22 cellular contexts compared by ENCODE assay signal in the genomic region with DNA sequence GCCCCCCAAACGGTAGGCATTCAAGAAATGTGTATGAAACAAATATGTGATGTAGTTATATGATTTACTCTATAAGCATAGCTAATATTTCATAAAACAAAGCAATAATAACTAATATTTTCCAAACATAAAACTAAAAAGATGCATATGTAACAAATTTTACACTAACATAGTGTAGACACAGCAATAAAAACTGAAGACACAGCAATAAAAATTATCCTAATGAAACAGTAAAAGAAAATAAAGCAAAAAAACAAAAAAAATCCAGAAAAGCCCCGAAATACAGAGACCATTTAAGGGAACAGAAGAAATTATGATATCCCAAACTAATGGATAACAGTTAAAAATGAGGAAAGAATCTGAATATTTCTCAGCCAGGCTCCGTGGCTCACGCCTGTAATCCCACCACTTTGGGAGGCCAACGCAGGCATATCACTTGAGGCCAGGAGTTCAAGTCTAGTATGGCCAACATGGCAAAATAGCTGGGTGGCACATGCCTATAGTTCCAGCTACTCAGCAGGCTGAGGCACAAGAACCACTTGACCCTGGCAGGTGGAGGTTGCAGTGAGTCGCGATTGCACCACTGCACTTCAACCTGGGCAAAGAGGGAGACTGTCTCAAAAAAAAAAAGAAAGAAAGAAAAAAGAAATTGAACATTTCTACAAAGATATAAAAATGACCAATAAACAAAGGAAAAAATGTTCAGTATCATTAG. TPM values are rescaled to one million over a fixed set of nuclear protein-coding genes. Genes with fewer than 3 reads are reported as not detected.
A peak's percentile ranks its signal among the peaks of the same experiment; 100 is the strongest.
DNase-seq lines count a peak whose midpoint lies in the region; ATAC-seq and FAIRE-seq lines count a peak whose summit lies in the region.
"Had no signal": no experiment of that assay in that cellular context is flagged by ENCODE, and none has a peak within 500 bp of the region (broad histone marks: within the 10 kb centered on the region; RNA-seq: fewer than 3 reads in every experiment).

No MANE protein-coding gene starts in this region.

- POLR2A ChIA-PET in activated CD4-positive, alpha-beta memory T cell treated with anti-CD3 and anti-CD28 coated beads for 36 hours (lab: Charles Lee) = no interaction called here
- POLR2A ChIA-PET in activated CD4-positive, alpha-beta memory T cell treated with anti-CD3 and anti-CD28 coated beads, Interleukin-2, amount 10 ng/mL, durations not matched to agents 7 days and 5 days (lab: Charles Lee) = no interaction called here

- intact Hi-C loops in activated CD4-positive, alpha-beta memory T cell treated with anti-CD3 and anti-CD28 coated beads for 36 hours (cut with micrococcal nuclease) = no loop called here

- peak overlapping the region; percentile 33 for H3K27ac Mint-ChIP-seq in activated CD4-positive, alpha-beta memory T cell treated with anti-CD3 and anti-CD28 coated beads for 36 hours
- no peak overlapping the region for H3K27ac Mint-ChIP-seq in activated CD4-positive, alpha-beta memory T cell treated with anti-CD3 and anti-CD28 coated beads, Interleukin-2, amount 10 ng/mL, durations not matched to agents 7 days and 5 days
- peak overlapping the region in 4 of 6 donors; percentile 4 to 49 (median 24) for H3K27ac Mint-ChIP-seq in immature natural killer cell

- H3K4me3 ChIP-seq in small intestine (ENCODE audit: low read depth in 1 of 2, low read length in 2 of 2) = no peak overlapping the region
- H3K4me3 ChIP-seq: A549, Peyer's patch, SK-N-MC had no signal

- no peak for ATAC-seq in GM19328 (IDR thresholded peaks at IDR 0.05; ENCODE audit: unreplicated experiment)
- ATAC-seq in GM21576 (IDR thresholded peaks at IDR 0.05; ENCODE audit: unreplicated experiment) = no peak
- ATAC-seq: A549 had no signal

- H3K9me3 ChIP-seq in small intestine (ENCODE audit: control insufficient read depth, low read depth) = no peaks in the 10 kb centered on the region
- H3K9me3 ChIP-seq: A549, Peyer's patch had no signal

- CTCF ChIA-PET in activated CD4-positive, alpha-beta memory T cell treated with anti-CD3 and anti-CD28 coated beads for 36 hours (lab: Charles Lee) = no interaction called here
- CTCF ChIA-PET in activated CD4-positive, alpha-beta memory T cell treated with anti-CD3 and anti-CD28 coated beads, Interleukin-2, amount 10 ng/mL, durations not matched to agents 7 days and 5 days (lab: Charles Lee) = no interaction called here

- peaks cover 15% of the 10 kb centered on the region for H3K4me1 Mint-ChIP-seq in activated CD4-positive, alpha-beta memory T cell treated with anti-CD3 and anti-CD28 coated beads for 36 hours (ENCODE audit: low read depth)
- H3K4me1 Mint-ChIP-seq in activated CD4-positive, alpha-beta memory T cell treated with anti-CD3 and anti-CD28 coated beads, Interleukin-2, amount 10 ng/mL, durations not matched to agents 7 days and 5 days = peaks cover 11% of the 10 kb centered on the region
- peaks cover 0 to 20% of the 10 kb centered on the region in 2 donors for H3K4me1 Mint-ChIP-seq in immature natural killer cell

- FAIRE-seq in small intestine (lab: Jason Lieb, UNC) = peak; percentile 47
- FAIRE-seq: A549 had no signal

- H3K36me3 Mint-ChIP-seq in activated CD4-positive, alpha-beta memory T cell treated with anti-CD3 and anti-CD28 coated beads for 36 hours = peaks cover 45% of the 10 kb centered on the region
- H3K36me3 Mint-ChIP-seq in activated CD4-positive, alpha-beta memory T cell treated with anti-CD3 and anti-CD28 coated beads, Interleukin-2, amount 10 ng/mL, durations not matched to agents 7 days and 5 days (ENCODE audit: low read depth) = peaks cover 62% of the 10 kb centered on the region
- peaks cover 10 to 42% (median 26%) of the 10 kb centered on the region in 3 donors for H3K36me3 Mint-ChIP-seq in immature natural killer cell

- H3K4me1 ChIP-seq in small intestine (ENCODE audit: control insufficient read depth in 2 of 2, insufficient read depth in 1 of 2, low read depth in 1 of 2, low read length in 1 of 2) = no peaks in the 10 kb centered on the region
- H3K4me1 ChIP-seq: A549, Peyer's patch had no signal

- no peaks in the 10 kb centered on the region for H3K27me3 ChIP-seq in small intestine (ENCODE audit: control insufficient read depth in 2 of 2, insufficient read depth in 2 of 2, low read length in 2 of 2)
- H3K27me3 ChIP-seq: Peyer's patch had no signal

- no peak overlapping the region for H3K27ac ChIP-seq in small intestine (ENCODE audit: low read depth in 1 of 2, low read length in 1 of 2)
- H3K27ac ChIP-seq: A549, C4-2B, Peyer's patch, SK-N-MC had no signal

- no peaks in the 10 kb centered on the region for H3K27me3 Mint-ChIP-seq in activated CD4-positive, alpha-beta memory T cell treated with anti-CD3 and anti-CD28 coated beads for 36 hours
- H3K27me3 Mint-ChIP-seq in activated CD4-positive, alpha-beta memory T cell treated with anti-CD3 and anti-CD28 coated beads, Interleukin-2, amount 10 ng/mL, durations not matched to agents 7 days and 5 days = no peaks in the 10 kb centered on the region
- H3K27me3 Mint-ChIP-seq in immature natural killer cell (ENCODE audit: low read depth in 3 of 3) = peaks cover 0 to 1% (median 0%) of the 10 kb centered on the region in 3 donors

- no peak overlapping the region for H3K4me3 Mint-ChIP-seq in activated CD4-positive, alpha-beta memory T cell treated with anti-CD3 and anti-CD28 coated beads for 36 hours
- no peak overlapping the region for H3K4me3 Mint-ChIP-seq in activated CD4-positive, alpha-beta memory T cell treated with anti-CD3 and anti-CD28 coated beads, Interleukin-2, amount 10 ng/mL, durations not matched to agents 7 days and 5 days
- H3K4me3 Mint-ChIP-seq in immature natural killer cell = no peak overlapping the region

- no peaks in the 10 kb centered on the region for H3K9me3 Mint-ChIP-seq in activated CD4-positive, alpha-beta memory T cell treated with anti-CD3 and anti-CD28 coated beads for 36 hours
- H3K9me3 Mint-ChIP-seq in activated CD4-positive, alpha-beta memory T cell treated with anti-CD3 and anti-CD28 coated beads, Interleukin-2, amount 10 ng/mL, durations not matched to agents 7 days and 5 days = no peaks in the 10 kb centered on the region
- H3K9me3 Mint-ChIP-seq in immature natural killer cell = no peaks in the 10 kb centered on the region

- no peak for DNase-seq in activated CD4-positive, alpha-beta memory T cell treated with anti-CD3 and anti-CD28 coated beads for 36 hours
- DNase-seq in activated CD4-positive, alpha-beta memory T cell treated with anti-CD3 and anti-CD28 coated beads, Interleukin-2, amount 10 ng/mL, durations not matched to agents 7 days and 5 days = no peak
- DNase-seq in HK-2 (ENCODE audit: unreplicated experiment) (peak; percentile 3), immature natural killer cell (no peak), small intestine (no peak), LoVo (ENCODE audit: low spot score) (no peak)
- DNase-seq: DMS 273 treated with DMSO at 0.1 percent for 48 hours, EL, HCEC 1CT, IMR-90, Kasumi-1, NCI-H1105 treated with DMSO at 0.1 percent for 48 hours, NCI-H187, NCI-H2171 treated with DMSO at 0.1 percent for 48 hours, NCI-H774, Peyer's patch, Right ventricle myocardium superior had no signal

- peaks cover 2 to 10% of the 10 kb centered on the region in 2 donors for H3K36me3 ChIP-seq in small intestine (ENCODE audit: control insufficient read depth in 2 of 2, insufficient read depth in 2 of 2, low read length in 2 of 2)

- WGBS in small intestine, 3 donors = 90 to 95% (median 90%) methylated on average over 7 of the region's 7 CpGs

RNA-seq across cellular contexts. Expression of a gene that starts 38.2 kb away (rescaled TPM):
- 10 to 100 TPM; 82.3 to 85.9 TPM for total RNA-seq in activated CD4-positive, alpha-beta memory T cell treated with anti-CD3 and anti-CD28 coated beads for 36 hours
- 10 to 100 TPM; 59.6 to 66.2 TPM for total RNA-seq in activated CD4-positive, alpha-beta memory T cell treated with anti-CD3 and anti-CD28 coated beads, Interleukin-2, amount 10 ng/mL, durations not matched to agents 7 days and 5 days
- polyA plus RNA-seq in immature natural killer cell (10 to 100 TPM; 29.5 to 39.6 (median 33.3) TPM), small intestine (10 to 100 TPM; 27.3 to 62.8 (median 34.6) TPM)
